8 cellular contexts compared by ENCODE assay signal in genomic region chr1:36150296-36151132, GRCh38. TPM values are rescaled to one million over a fixed set of nuclear protein-coding genes. Genes with fewer than 3 reads are reported as not detected.
DNase-seq lines count a peak whose midpoint lies in the region; ATAC-seq and TF ChIP-seq lines count a peak whose summit lies in the region.

No MANE protein-coding gene starts in this region.

- H3K36me3 ChIP-seq in MM.1S (replicated peaks; ENCODE audit: insufficient read depth, low read length): no peaks in the 10 kb centered on the region
- no peaks in the 10 kb centered on the region for H3K36me3 ChIP-seq in SJCRH30
- peaks cover 0 to 4% of the 10 kb centered on the region in 2 donors for H3K36me3 ChIP-seq in gastroesophageal sphincter
- no peaks in the 10 kb centered on the region for H3K36me3 ChIP-seq in thyroid gland

- no peak overlapping the region for H4K8ac ChIP-seq in H9 (replicated peaks; ENCODE audit: insufficient read length, low read depth, low read length)

- H3K56ac ChIP-seq in H9 (ENCODE audit: insufficient read length, low read depth, low read length): no peak overlapping the region

- no peaks in the 10 kb centered on the region for H3K79me1 ChIP-seq in H9 (ENCODE audit: insufficient read depth, low read depth, low read length, poor library complexity, severe bottlenecking)

- no peak overlapping the region for H2BK120ac ChIP-seq in H9 (ENCODE audit: low read depth, low read length, poor library complexity, severe bottlenecking)

- H2BK5ac ChIP-seq in H9 (ENCODE audit: insufficient read length, low read length): no peak overlapping the region

- peaks cover 30 to 40% of the 10 kb centered on the region in 2 experiments for H3K4me1 Mint-ChIP-seq in H9
- H3K4me1 Mint-ChIP-seq in activated naive CD4-positive, alpha-beta T cell treated with anti-CD3 and anti-CD28 coated beads, Interleukin-2, amount 10 ng/mL, durations not matched to agents 7 days and 5 days: peaks cover 79% of the 10 kb centered on the region

- no peaks in the 10 kb centered on the region for H3K9me3 ChIP-seq in H9 (ENCODE audit: control insufficient read depth, low read depth, low read length)
- H3K9me3 ChIP-seq in MM.1S (replicated peaks; ENCODE audit: insufficient read depth, low read length): no peaks in the 10 kb centered on the region
- no peaks in the 10 kb centered on the region for H3K9me3 ChIP-seq in SJCRH30 (replicated peaks)
- no peaks in the 10 kb centered on the region for H3K9me3 ChIP-seq in gastroesophageal sphincter
- H3K9me3 ChIP-seq in thyroid gland: no peaks in the 10 kb centered on the region

- H4K5ac ChIP-seq in H9 (ENCODE audit: insufficient read length, low read depth, low read length): no peak overlapping the region

- H2AK5ac ChIP-seq in H9 (ENCODE audit: insufficient read length, low read length): no peak overlapping the region

- H3K9ac ChIP-seq in H9 (ENCODE audit: extremely low read depth, insufficient read length, low read length): no peak overlapping the region
- H3K9ac ChIP-seq in MM.1S (ENCODE audit: low read length): peak overlapping the region; percentile 74

- no peak overlapping the region for H3T11ph ChIP-seq in H9 (ENCODE audit: low read length)

- peak overlapping the region; percentile 50 to 94 (median 87); a peak in 4 of 7 replicates for H3K27ac Mint-ChIP-seq in H9
- peak overlapping the region; percentile 92 for H3K27ac Mint-ChIP-seq in activated naive CD4-positive, alpha-beta T cell treated with anti-CD3 and anti-CD28 coated beads, Interleukin-2, amount 10 ng/mL, durations not matched to agents 7 days and 5 days

- H3K4me2 ChIP-seq in H9 (ENCODE audit: insufficient read depth, insufficient read length, low read length): peak overlapping the region; percentile 44
- peak overlapping the region; percentile 91 for H3K4me2 ChIP-seq in MM.1S (ENCODE audit: low read depth, low read length)

- H3K14ac ChIP-seq in H9 (ENCODE audit: insufficient read depth, low read length): peak overlapping the region; percentile 26; the same call in 1 of the 2 replicates

- no peaks in the 10 kb centered on the region; a peak in 1 of 5 replicates for H3K9me3 Mint-ChIP-seq in H9
- no peaks in the 10 kb centered on the region for H3K9me3 Mint-ChIP-seq in activated naive CD4-positive, alpha-beta T cell treated with anti-CD3 and anti-CD28 coated beads, Interleukin-2, amount 10 ng/mL, durations not matched to agents 7 days and 5 days

- no peak overlapping the region for H3K23ac ChIP-seq in H9 (ENCODE audit: insufficient read length, low read depth, low read length)

- H2BK20ac ChIP-seq in H9 (ENCODE audit: low read depth, low read length, poor library complexity, severe bottlenecking): no peak overlapping the region

- H3K4me3 ChIP-seq in MM.1S (ENCODE audit: low read length) (peak overlapping the region; percentile 57), SJCRH30 (peak overlapping the region; percentile 70), gastroesophageal sphincter (peak overlapping the region in 1 of 2 donors; percentile 9), thyroid gland (replicated peaks in 1 of 3) (no peak overlapping the region)

- peaks cover 23% of the 10 kb centered on the region for H3F3A ChIP-seq in MM.1S (ENCODE audit: insufficient read depth, low read length)

- WGBS in H9 (ENCODE audit: extremely low coverage, insufficient read length, low lambda C conversion rate): no CpG with 5 or more reads among the region's 12 CpGs
- 9 to 13% methylated on average over 4 to 7 of the region's 12 CpGs for WGBS in gastroesophageal sphincter (ENCODE audit: low coverage in 1 of 2), 2 donors
- 3 to 23% methylated on average over 6 to 10 of the region's 12 CpGs for WGBS in thyroid gland, 2 donors

- no peak overlapping the region for H3K4ac ChIP-seq in H9 (ENCODE audit: low read depth, low read length)

- intact Hi-C loops in thyroid gland (cut with DNase I): loop anchor here (5.0 kb wide), 2 partner anchors 37 to 137 kb away; no protein-coding TSS in a partner anchor

- DNase-seq in ELF-1 (ENCODE audit: low read depth, low spot score) (peak; percentile 97), H9 (peak; percentile 97), MM.1S (peak; percentile 87), SJCRH30 (peak; percentile 98), nucleus accumbens (lab: John Stamatoyannopoulos, UW) (peak in 51 of 56 donors; percentile 15 to 88 (median 64)), thyroid gland (peak; percentile 98)
- peak; percentile 85 for DNase-seq in activated naive CD4-positive, alpha-beta T cell treated with anti-CD3 and anti-CD28 coated beads, Interleukin-2, amount 10 ng/mL, durations not matched to agents 7 days and 5 days

- H3K27ac ChIP-seq in H9 (ENCODE audit: insufficient read length, low read depth, low read length): no peak overlapping the region
- H3K27ac ChIP-seq in MM.1S (ENCODE audit: low read length): peak overlapping the region; percentile 96
- peak overlapping the region; percentile 93 for H3K27ac ChIP-seq in SJCRH30
- peak overlapping the region; percentile 93 to 100 (median 98) for H3K27ac ChIP-seq in gastroesophageal sphincter
- H3K27ac ChIP-seq in thyroid gland: peak overlapping the region; percentile 94 to 100 (median 100)

- no peak overlapping the region for H2AFZ ChIP-seq in H9 (ENCODE audit: low read length)
- peak overlapping the region; percentile 47 for H2AFZ ChIP-seq in MM.1S (ENCODE audit: low read length)

- peak; percentile 77 for ATAC-seq in gastroesophageal sphincter

- H3K27me3 ChIP-seq in H9 (ENCODE audit: insufficient read depth, low read length) (peaks cover 24% of the 10 kb centered on the region; the same call in 1 of the 2 replicates), MM.1S (replicated peaks; ENCODE audit: insufficient read depth, low read length) (no peaks in the 10 kb centered on the region), SJCRH30 (no peaks in the 10 kb centered on the region), gastroesophageal sphincter (no peaks in the 10 kb centered on the region), thyroid gland (no peaks in the 10 kb centered on the region)

- no peak overlapping the region for H2BK15ac ChIP-seq in H9 (ENCODE audit: low read depth, low read length)

- peaks cover 36% of the 10 kb centered on the region for H3K27me3 Mint-ChIP-seq in H9 (ENCODE audit: low read depth)
- no peaks in the 10 kb centered on the region for H3K27me3 Mint-ChIP-seq in activated naive CD4-positive, alpha-beta T cell treated with anti-CD3 and anti-CD28 coated beads, Interleukin-2, amount 10 ng/mL, durations not matched to agents 7 days and 5 days

- TF ChIP-seq POLR2A in gastroesophageal sphincter (IDR thresholded peaks at IDR 0.05) (peak in 1 of 2 donors; percentile 47), thyroid gland (IDR thresholded peaks at IDR 0.05) (peak in 1 of 2 donors; percentile 96)

- H4K20me1 ChIP-seq in H9 (ENCODE audit: control insufficient read depth, insufficient read depth, insufficient read length) (no peaks in the 10 kb centered on the region), MM.1S (ENCODE audit: insufficient read depth, low read length) (no peaks in the 10 kb centered on the region)

- H3K9me2 ChIP-seq in MM.1S (replicated peaks; ENCODE audit: insufficient read depth, low read length): no peaks in the 10 kb centered on the region

- no peak overlapping the region for H4K91ac ChIP-seq in H9 (ENCODE audit: insufficient read length, low read depth, low read length)

- CTCF ChIA-PET in activated naive CD4-positive, alpha-beta T cell treated with anti-CD3 and anti-CD28 coated beads, Interleukin-2, amount 10 ng/mL, durations not matched to agents 7 days and 5 days (lab: Charles Lee): interaction anchor here (0.6 to 9.5 kb wide), 25 partner anchors 11 to 277 kb away, joined by 3 to 179 read pairs (median 7); partner anchors contain the start of genes EVA1B and SH3D21

- no peak for TF ChIP-seq EP300 in gastroesophageal sphincter (IDR thresholded peaks at IDR 0.05)

- peak overlapping the region; percentile 87 to 93; a peak in 3 of 5 replicates for H3K4me3 Mint-ChIP-seq in H9
- peak overlapping the region; percentile 95 for H3K4me3 Mint-ChIP-seq in activated naive CD4-positive, alpha-beta T cell treated with anti-CD3 and anti-CD28 coated beads, Interleukin-2, amount 10 ng/mL, durations not matched to agents 7 days and 5 days

- H3K36me3 Mint-ChIP-seq in H9 (ENCODE audit: insufficient read depth in 1 of 3, low read depth in 3 of 3): peaks cover 5 to 6% (median 6%) of the 10 kb centered on the region in 3 experiments; a peak in 5 of 7 replicates
- H3K36me3 Mint-ChIP-seq in activated naive CD4-positive, alpha-beta T cell treated with anti-CD3 and anti-CD28 coated beads, Interleukin-2, amount 10 ng/mL, durations not matched to agents 7 days and 5 days: peaks cover 7% of the 10 kb centered on the region

- no peaks in the 10 kb centered on the region; the same call in 1 of the 2 replicates for H3K4me1 ChIP-seq in H9 (ENCODE audit: insufficient read depth, low read length)
- peaks cover 22% of the 10 kb centered on the region for H3K4me1 ChIP-seq in MM.1S (ENCODE audit: low read length)
- H3K4me1 ChIP-seq in SJCRH30: peaks cover 27% of the 10 kb centered on the region
- peaks cover 8 to 82% (median 40%) of the 10 kb centered on the region in 3 donors for H3K4me1 ChIP-seq in gastroesophageal sphincter
- peaks cover 44 to 51% of the 10 kb centered on the region in 2 donors for H3K4me1 ChIP-seq in thyroid gland

- peaks cover 9% of the 10 kb centered on the region for H3K23me2 ChIP-seq in H9 (ENCODE audit: insufficient read length, low read depth, low read length, poor library complexity, severe bottlenecking)

- H2BK12ac ChIP-seq in H9 (ENCODE audit: insufficient read length, low read depth, low read length): no peak overlapping the region

- H3K79me2 ChIP-seq in H9 (ENCODE audit: insufficient read depth, low read length) (no peaks in the 10 kb centered on the region), MM.1S (ENCODE audit: low read length) (peaks cover 34% of the 10 kb centered on the region)

- TF ChIP-seq CTCF in H9 (conservative IDR thresholded peaks at IDR 0.05) (no peak), MM.1S (IDR thresholded peaks at IDR 0.05; ENCODE audit: low read length) (no peak), gastroesophageal sphincter (IDR thresholded peaks at IDR 0.05) (no peak), thyroid gland (IDR thresholded peaks at IDR 0.05) (no peak)

- peak overlapping the region; percentile 22 for H3K18ac ChIP-seq in H9 (ENCODE audit: insufficient read length, low read depth, low read length)

RNA-seq across cellular contexts. Expression of gene TRAPPC3, which starts 1.2 kb away (rescaled TPM):
- total RNA-seq in H9 (2021): 48.6 and 52.7 TPM in 2 replicates
- 76.0 and 78.6 TPM in 2 replicates for total RNA-seq in SJCRH30 (2014; rRNA removed; shearing (Covaris generic))
- 100 to 1,000 TPM; 102 to 166 (median 129) TPM for total RNA-seq in gastroesophageal sphincter
- total RNA-seq in thyroid gland: 100 to 1,000 TPM; 101 to 156 (median 148) TPM

RNA-seq across cellular contexts. Expression of gene MAP7D1, which starts 5.4 kb away (rescaled TPM):
- 49.9 and 51.6 TPM in 2 replicates for total RNA-seq in H9 (2021)
- total RNA-seq in SJCRH30 (2014; rRNA removed; shearing (Covaris generic)): 91.2 and 96.2 TPM in 2 replicates
- 100 to 1,000 TPM; 147 to 243 (median 172) TPM for total RNA-seq in gastroesophageal sphincter
- total RNA-seq in thyroid gland: 10 to 100 TPM; 63.6 to 75.0 (median 68.7) TPM

RNA-seq across cellular contexts. Expression of gene COL8A2, which starts 25.5 kb away (rescaled TPM):
- total RNA-seq in H9 (2021): 1.5 TPM in 2 replicates
- total RNA-seq in SJCRH30 (2014; rRNA removed; shearing (Covaris generic)): 0.45 and 0.51 TPM in 2 replicates
- 10 to 100 TPM; 43.3 to 57.8 (median 50.6) TPM for total RNA-seq in gastroesophageal sphincter
- total RNA-seq in thyroid gland: 10 to 100 TPM in 2 of 4 donors, 1 to 10 TPM in 2; 5.7 to 13.7 (median 10.1) TPM

Comparison
In these comparisons a context has a peak if more than half of its experiments do, and no peak if none do; other contexts are left out.
1. H3K4me3 ChIP-seq: peak in MM.1S (single experiment) and SJCRH30 (single experiment); none in thyroid gland (0 of 3).
2. Peak in every context shown above with its lines, with median percentiles within 50 percentile points of each other: DNase-seq.